In genomic region chr4:153937289-153937688, GRCh38 we compare ENCODE assay signal across 30 cellular contexts.
"Had no signal": no experiment of that assay in that cellular context is flagged by ENCODE, and none has a peak within 500 bp of the region (broad histone marks: within the 10 kb centered on the region; RNA-seq: fewer than 3 reads in every experiment).

No MANE protein-coding gene starts in this region.

- H3K27ac ChIP-seq: epithelial cell of prostate, esophagus muscularis mucosa, foreskin keratinocyte, gastroesophageal sphincter, heart left ventricle, hepatocyte, neutrophil, pancreas, right lobe of liver, stomach, thyroid gland had no signal

- H3K36me3 Mint-ChIP-seq: memory B cell; mesothelial cell of epicardium; naive B cell; natural killer cell treated with Interleukin-12 subunit alpha and Interleukin-12 subunit beta and Interleukin-15 and Interleukin-18, amount 100 ng/mL, for 72 hours had no signal

- H3K4me3 ChIP-seq: esophagus muscularis mucosa, gastroesophageal sphincter, heart left ventricle, hepatocyte, lung, mucosa of descending colon, pancreas, right lobe of liver, stomach, thyroid gland had no signal

- H3K9me3 ChIP-seq: esophagus muscularis mucosa, gastroesophageal sphincter, heart left ventricle, mucosa of descending colon, neutrophil, pancreas, right lobe of liver, stomach, thyroid gland had no signal

- H3K27me3 ChIP-seq: esophagus muscularis mucosa, foreskin keratinocyte, gastroesophageal sphincter, hepatocyte, pancreas, right lobe of liver, stomach, thyroid gland had no signal

- H3K4me2 ChIP-seq: hepatocyte had no signal

- H3K79me2 ChIP-seq: hepatocyte had no signal

- H3K27ac Mint-ChIP-seq: endodermal cell; memory B cell; mesothelial cell of epicardium; naive B cell; natural killer cell treated with Interleukin-12 subunit alpha and Interleukin-12 subunit beta and Interleukin-15 and Interleukin-18, amount 100 ng/mL, for 72 hours had no signal

- ATAC-seq: foreskin keratinocyte; gastroesophageal sphincter; heart left ventricle; left lobe of liver; mucosa of descending colon; natural killer cell treated with Interleukin-12 subunit alpha and Interleukin-12 subunit beta and Interleukin-15 and Interleukin-18, amount 100 ng/mL, for 72 hours; pancreas; right lobe of liver had no signal

- H3K36me3 ChIP-seq: esophagus muscularis mucosa, gastroesophageal sphincter, heart left ventricle, neutrophil, pancreas, right lobe of liver, stomach, thyroid gland had no signal

- H3K4me1 Mint-ChIP-seq: endodermal cell, naive B cell had no signal

- DNase-seq: effector CD8-positive, alpha-beta T cell; endodermal cell; foreskin keratinocyte; heart left ventricle; kidney; mucosa of descending colon; naive B cell; pancreas; retina; right lobe of liver; small intestine; stimulated activated CD4-positive, alpha-beta T cell treated with anti-CD3 and anti-CD28 coated beads, Interleukin-12 subunit alpha, Interleukin-12 subunit beta, amount 100 ng/mL, for 4 hours; stimulated activated CD4-positive, alpha-beta T cell treated with anti-CD3 and anti-CD28 coated beads, Interleukin-1b, Interleukin-23, amount 100 ng/mL, for 48 hours; stimulated activated CD4-positive, alpha-beta T cell treated with anti-CD3 and anti-CD28 coated beads, Interleukin-4, amount 100 ng/mL, for 1 hour; stimulated activated CD8-positive, alpha-beta memory T cell treated with anti-CD3 and anti-CD28 coated beads, Interleukin-4, amount 100 ng/mL, for 48 hours; stimulated activated naive CD4-positive, alpha-beta T cell treated with Interleukin-2 at 50 U/mL for 16 hours; stomach; thyroid gland; trophoblast cell had no signal

- H3K4me1 ChIP-seq: foreskin keratinocyte, heart left ventricle, pancreas, right lobe of liver, stomach had no signal

- H3K4me3 Mint-ChIP-seq: endodermal cell; memory B cell; mesothelial cell of epicardium; naive B cell; natural killer cell treated with Interleukin-12 subunit alpha and Interleukin-12 subunit beta and Interleukin-15 and Interleukin-18, amount 100 ng/mL, for 72 hours; neural crest cell had no signal

- H3K9me3 Mint-ChIP-seq: endodermal cell, memory B cell, mesothelial cell of epicardium, naive B cell, neural crest cell had no signal

- H2AFZ ChIP-seq: hepatocyte had no signal
